8 cellular contexts compared by ENCODE assay signal in the genomic region with DNA sequence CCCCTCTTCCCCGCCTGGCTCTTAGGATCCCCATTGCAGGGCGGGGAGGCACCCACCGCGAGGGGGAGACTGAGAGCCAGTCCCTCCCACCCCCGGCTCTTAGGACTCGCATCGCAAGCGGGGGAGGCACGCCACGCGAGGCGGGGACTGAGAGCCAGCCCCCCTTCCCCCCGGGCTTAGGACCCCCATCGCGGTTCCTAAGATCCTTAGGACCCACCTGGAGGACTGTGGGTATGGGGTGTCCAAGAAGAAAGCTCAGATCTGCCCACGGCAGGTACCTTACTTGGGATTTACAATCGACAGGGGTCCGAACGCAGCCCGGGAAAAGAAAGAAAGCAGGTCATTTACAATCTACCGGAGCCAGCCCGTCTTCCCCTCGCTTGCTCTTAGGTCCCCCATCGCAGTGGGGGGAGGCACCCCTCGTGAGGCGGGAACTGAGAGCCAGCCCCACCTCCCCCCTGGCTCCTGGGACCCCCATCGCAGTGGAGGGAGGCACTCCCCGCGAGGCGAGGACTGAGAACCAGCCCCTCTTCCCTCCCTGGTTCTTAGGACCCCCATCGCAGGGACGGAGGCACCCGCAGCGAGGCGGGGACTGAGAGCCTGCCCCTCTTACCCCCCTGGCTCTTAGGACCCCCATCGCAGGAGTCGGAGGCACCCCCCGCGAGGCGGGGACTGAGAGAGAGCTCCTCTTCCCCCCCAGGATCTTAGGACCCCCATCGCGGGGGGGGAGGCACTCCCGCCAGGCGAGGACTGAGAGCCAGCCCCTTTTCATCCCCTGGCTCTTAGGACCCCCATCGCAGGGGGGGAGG. TPM values are rescaled to one million over a fixed set of nuclear protein-coding genes. Genes with fewer than 3 reads are reported as not detected.
DNase-seq lines count a peak whose midpoint lies in the region; ATAC-seq, FAIRE-seq and TF ChIP-seq lines count a peak whose summit lies in the region.

No MANE protein-coding gene starts in this region.

- WGBS in mesenchymal stem cell: under 1% methylated on average over 36 of the region's 45 CpGs

- no peaks in the 10 kb centered on the region for H3K36me3 ChIP-seq in mesenchymal stem cell (ENCODE audit: control insufficient read depth in 1 of 2, insufficient read depth in 2 of 2, low read depth in 1 of 2, low read length in 2 of 2)

- H2BK120ac ChIP-seq in mesenchymal stem cell (ENCODE audit: low read depth, low read length): no peak overlapping the region

- H3K4ac ChIP-seq in mesenchymal stem cell (ENCODE audit: low read depth in 1 of 2, low read length in 2 of 2): no peak overlapping the region

- no peak overlapping the region for H3K18ac ChIP-seq in mesenchymal stem cell (ENCODE audit: low read depth in 1 of 2, low read length in 2 of 2)

- peak overlapping the region; percentile 92 for H3K4me2 ChIP-seq in mesenchymal stem cell (ENCODE audit: low read length, poor library complexity, severe bottlenecking)

- H3K27me3 ChIP-seq in dorsolateral prefrontal cortex: peaks cover 0 to 56% (median 17%) of the 10 kb centered on the region in 45 donors
- H3K27me3 ChIP-seq in mesenchymal stem cell (ENCODE audit: control insufficient read depth in 1 of 2, insufficient read depth in 1 of 2, low read length in 2 of 2): peaks cover 31 to 40% of the 10 kb centered on the region in 2 experiments

- H2AK5ac ChIP-seq in mesenchymal stem cell (ENCODE audit: low read length, severe bottlenecking): no peak overlapping the region

- no peak overlapping the region for H2BK15ac ChIP-seq in mesenchymal stem cell (ENCODE audit: low read depth, poor library complexity, severe bottlenecking)

- intact Hi-C loops in dorsolateral prefrontal cortex (cut with DNase I): no loop called here

- no peaks in the 10 kb centered on the region for H3K79me1 ChIP-seq in mesenchymal stem cell (replicated peaks; ENCODE audit: low read length, poor library complexity, severe bottlenecking)

- H2AFZ ChIP-seq in mesenchymal stem cell (ENCODE audit: low read depth, low read length): peak overlapping the region; percentile 10

- H2BK5ac ChIP-seq in mesenchymal stem cell (ENCODE audit: low read depth, low read length, poor library complexity, severe bottlenecking): no peak overlapping the region

- peak; percentile 76 for ATAC-seq in GM21515 (IDR thresholded peaks at IDR 0.05; ENCODE audit: unreplicated experiment)
- ATAC-seq in HG02938 (IDR thresholded peaks at IDR 0.05; ENCODE audit: unreplicated experiment): no peak

- peak overlapping the region; percentile 41 for H3K9ac ChIP-seq in mesenchymal stem cell (ENCODE audit: low read length)

- no peak overlapping the region for H4K8ac ChIP-seq in mesenchymal stem cell (ENCODE audit: low read length)

- no peaks in the 10 kb centered on the region for H3K9me3 ChIP-seq in mesenchymal stem cell (ENCODE audit: control insufficient read depth, low read length)

- TF ChIP-seq CTCF in D721Med (IDR thresholded peaks at IDR 0.05; ENCODE audit: insufficient read depth, missing control alignments) (peak; percentile 47), dorsolateral prefrontal cortex (IDR thresholded peaks at IDR 0.05 in 54 of 56, conservative IDR thresholded peaks at IDR 0.05 in 2 of 56; ENCODE audit: low read depth in 1 of 56, partially characterized antibody in 56 of 56) (peak in 48 of 56 donors; percentile 12 to 72 (median 38))

- H3K23ac ChIP-seq in mesenchymal stem cell (ENCODE audit: low read length in 2 of 2): no peak overlapping the region

- DNase-seq in D721Med (ENCODE audit: insufficient read length, low spot score) (peak; percentile 52), NAMALWA (ENCODE audit: low spot score) (peak; percentile 82), dorsolateral prefrontal cortex (no peak), mesenchymal stem cell (peak; percentile 46)
- peak; percentile 64 for DNase-seq in activated CD4-positive, CD25-positive, alpha-beta regulatory T cell treated with anti-CD3 and anti-CD28 coated beads, Interleukin-2, amount 50 U/mL, for 72 hours
- peak; percentile 43 to 50 for DNase-seq in stimulated activated CD8-positive, alpha-beta memory T cell treated with anti-CD3 and anti-CD28 coated beads, Interleukin-2, amount 100 ng/mL, for 48 hours (ENCODE audit: low read depth in 2 of 2)

- H3K4me3 ChIP-seq in dorsolateral prefrontal cortex (peak overlapping the region in 53 of 59 donors; percentile 7 to 69 (median 46)), mesenchymal stem cell (ENCODE audit: insufficient read depth in 1 of 2, low read depth in 1 of 2, low read length in 2 of 2) (peak overlapping the region; percentile 20 to 69)

- H4K91ac ChIP-seq in mesenchymal stem cell (ENCODE audit: low read length): no peak overlapping the region

- H3K27ac ChIP-seq in dorsolateral prefrontal cortex (no peak overlapping the region), mesenchymal stem cell (ENCODE audit: low read length, poor library complexity, severe bottlenecking) (no peak overlapping the region)

- FAIRE-seq in D721Med (lab: Jason Lieb, UNC): no peak

- no peak overlapping the region for H3K14ac ChIP-seq in mesenchymal stem cell (ENCODE audit: low read length in 2 of 2)

- H2BK12ac ChIP-seq in mesenchymal stem cell (ENCODE audit: low read length in 2 of 2): no peak overlapping the region

- H3K4me1 ChIP-seq in mesenchymal stem cell (ENCODE audit: control insufficient read depth, insufficient read depth, low read depth, low read length): peaks cover 34% of the 10 kb centered on the region

RNA-seq across cellular contexts. Expression of a gene that starts 43.7 kb away (rescaled TPM):
- 10 to 100 TPM in 106 of 120 experiments, 1 to 10 TPM in 14; 6.0 to 57.0 (median 23.4) TPM for total RNA-seq in dorsolateral prefrontal cortex
- 7.9 TPM for polyA plus RNA-seq in mesenchymal stem cell (2013, experiment 1 of 2)
- 6.7 TPM for polyA plus RNA-seq in mesenchymal stem cell (2013, experiment 2 of 2)

Comparison
In these comparisons a context has a peak if more than half of its experiments do, and no peak if none do; other contexts are left out.
1. DNase-seq: peak in D721Med (single experiment), NAMALWA (single experiment), activated CD4-positive, CD25-positive, alpha-beta regulatory T cell treated with anti-CD3 and anti-CD28 coated beads, Interleukin-2, amount 50 U/mL, for 72 hours (single experiment), mesenchymal stem cell (single experiment) and stimulated activated CD8-positive, alpha-beta memory T cell treated with anti-CD3 and anti-CD28 coated beads, Interleukin-2, amount 100 ng/mL, for 48 hours (2 of 2); none in dorsolateral prefrontal cortex (0 of 10).